Comparison of ENCODE assay signal across 1 cellular context in genomic region chr11:6632116-6633073, GRCh38.
TF ChIP-seq lines count a peak whose summit lies in the region.

No MANE protein-coding gene starts in this region.

TF ChIP-seq in IMR-90, 13 proteins besides CTCF, POLR2A, EP300 and RAD21:
- TF ChIP-seq NFE2L2 (IDR thresholded peaks at IDR 0.05; ENCODE audit: low read depth, low read length), result no peak
- no peak for TF ChIP-seq BHLHE40 (IDR thresholded peaks at IDR 0.05; ENCODE audit: low read depth, low read length)
- TF ChIP-seq MXI1 (IDR thresholded peaks at IDR 0.05; ENCODE audit: borderline replicate concordance, low read depth, low read length), result no peak
- no peak for TF ChIP-seq MAFK (IDR thresholded peaks at IDR 0.05; ENCODE audit: low read depth, low read length)
- TF ChIP-seq SMC3 (IDR thresholded peaks at IDR 0.05; ENCODE audit: low read depth, low read length), result no peak
- TF ChIP-seq USF2 (IDR thresholded peaks at IDR 0.05; ENCODE audit: low read depth, low read length), result no peak
- no peak for TF ChIP-seq ELK1 (IDR thresholded peaks at IDR 0.05; ENCODE audit: borderline replicate concordance, low read depth, low read length)
- TF ChIP-seq RCOR1 (IDR thresholded peaks at IDR 0.05; ENCODE audit: insufficient replicate concordance, low read length), result no peak
- no peak for TF ChIP-seq MAZ (IDR thresholded peaks at IDR 0.05; ENCODE audit: borderline replicate concordance, low read depth, low read length)
- TF ChIP-seq RFX5 (IDR thresholded peaks at IDR 0.05; ENCODE audit: low read depth, low read length), result no peak
- TF ChIP-seq CHD1 (IDR thresholded peaks at IDR 0.05; ENCODE audit: low read depth, low read length), result no peak
- no peak for TF ChIP-seq CEBPB (IDR thresholded peaks at IDR 0.05; ENCODE audit: low read depth, low read length)
- no peak for TF ChIP-seq FOS (IDR thresholded peaks at IDR 0.05; ENCODE audit: low read depth, low read length)
